Comparison of ENCODE assay signal across 24 cellular contexts in genomic region chr5:140297283-140297682, GRCh38. TPM values are rescaled to one million over a fixed set of nuclear protein-coding genes. Genes with fewer than 3 reads are reported as not detected.
DNase-seq lines count a peak whose midpoint lies in the region; ATAC-seq and TF ChIP-seq lines count a peak whose summit lies in the region.
"Had no signal": no experiment of that assay in that cellular context is flagged by ENCODE, and none has a peak within 500 bp of the region (broad histone marks: within the 10 kb centered on the region; RNA-seq: fewer than 3 reads in every experiment).

No MANE protein-coding gene starts in this region.

- H3K9me3 ChIP-seq in mammary epithelial cell (replicated peaks; ENCODE audit: insufficient read depth, low read length) (no peaks in the 10 kb centered on the region), muscle layer of duodenum (ENCODE audit: control insufficient read depth in 1 of 2, low read length in 2 of 2) (no peaks in the 10 kb centered on the region), tibial nerve (no peaks in the 10 kb centered on the region)
- H3K9me3 ChIP-seq: breast epithelium had no signal

- CTCF ChIA-PET in mammary epithelial cell (lab: Charles Lee; ENCODE audit: low non-redundant PET): interaction anchor here (0.6 to 0.7 kb wide), 2 partner anchors 53 to 1664 kb away, joined by 3 to 6 read pairs; no protein-coding TSS in a partner anchor
- CTCF ChIA-PET in MCF 10A (lab: Yijun Ruan, JAX): interaction anchor here (0.6 to 1.7 kb wide), 7 partner anchors 19 to 232 kb away, joined by 3 to 8 read pairs (median 3); no protein-coding TSS in a partner anchor

- H3K4me2 ChIP-seq in mammary epithelial cell (ENCODE audit: insufficient read depth, low read depth, low read length): peak overlapping the region; percentile 43
- H3K4me2 ChIP-seq: hepatocyte had no signal

- TF ChIP-seq CTCF in mammary epithelial cell (conservative IDR thresholded peaks at IDR 0.05 in 1 of 2, IDR thresholded peaks at IDR 0.05 in 1 of 2; ENCODE audit: extremely low read depth in 1 of 2, insufficient read depth in 1 of 2, low read depth in 1 of 2, low read length in 2 of 2) (no peak), MCF 10A (IDR thresholded peaks at IDR 0.05; ENCODE audit: unreplicated experiment) (no peak), coronary artery (IDR thresholded peaks at IDR 0.05) (no peak), tibial nerve (IDR thresholded peaks at IDR 0.05) (no peak)

- no peak overlapping the region for H3K27ac Mint-ChIP-seq in MCF 10A (ENCODE audit: low read depth, unreplicated experiment)
- H3K27ac Mint-ChIP-seq: activated naive CD8-positive, alpha-beta T cell treated with anti-CD3 and anti-CD28 coated beads, Interleukin-2, amount 50 U/mL, for 24 hours; dendritic cell treated with granulocyte-macrophage colony-stimulating factor and Interleukin-4, amounts not matched to agents 40 ng/mL and 50 ng/mL, for 4 days; natural killer cell treated with Interleukin-12 subunit alpha and Interleukin-12 subunit beta and Interleukin-15 and Interleukin-18, amount 100 ng/mL, for 72 hours; stimulated activated naive CD8-positive, alpha-beta T cell treated with anti-CD3 and anti-CD28 coated beads, Interleukin-15, amount 100 ng/mL, for 72 hours had no signal

- peaks cover 28% of the 10 kb centered on the region for H3K36me3 Mint-ChIP-seq in MCF 10A (ENCODE audit: insufficient read depth, unreplicated experiment)
- H3K36me3 Mint-ChIP-seq: natural killer cell treated with Interleukin-12 subunit alpha and Interleukin-12 subunit beta and Interleukin-15 and Interleukin-18, amount 100 ng/mL, for 72 hours had no signal

- TF ChIP-seq EP300 in tibial nerve (IDR thresholded peaks at IDR 0.05): no peak

- H3K4me3 Mint-ChIP-seq in MCF 10A (ENCODE audit: unreplicated experiment): no peak overlapping the region
- H3K4me3 Mint-ChIP-seq: activated naive CD8-positive, alpha-beta T cell treated with anti-CD3 and anti-CD28 coated beads, Interleukin-2, amount 50 U/mL, for 24 hours; dendritic cell treated with granulocyte-macrophage colony-stimulating factor and Interleukin-4, amounts not matched to agents 40 ng/mL and 50 ng/mL, for 4 days; natural killer cell treated with Interleukin-12 subunit alpha and Interleukin-12 subunit beta and Interleukin-15 and Interleukin-18, amount 100 ng/mL, for 72 hours; stimulated activated naive CD8-positive, alpha-beta T cell treated with anti-CD3 and anti-CD28 coated beads, Interleukin-15, amount 100 ng/mL, for 72 hours; T-helper 17 cell had no signal

- H3K4me3 ChIP-seq in mammary epithelial cell (replicated peaks in 1 of 3; ENCODE audit: insufficient read depth in 1 of 3, low read depth in 2 of 3, low read length in 3 of 3): no peak overlapping the region
- no peak overlapping the region for H3K4me3 ChIP-seq in coronary artery
- no peak overlapping the region for H3K4me3 ChIP-seq in muscle layer of duodenum (ENCODE audit: low read depth in 1 of 2, low read length in 2 of 2)
- H3K4me3 ChIP-seq in tibial nerve: no peak overlapping the region
- H3K4me3 ChIP-seq: breast epithelium, hepatocyte had no signal

- no peak overlapping the region for H3K9ac ChIP-seq in mammary epithelial cell (ENCODE audit: insufficient read depth, low read length)

- ATAC-seq in HG03025 (IDR thresholded peaks at IDR 0.05; ENCODE audit: low FRiP score, unreplicated experiment): no peak
- ATAC-seq: activated naive CD8-positive, alpha-beta T cell treated with anti-CD3 and anti-CD28 coated beads, Interleukin-2, amount 50 U/mL, for 24 hours; natural killer cell treated with Interleukin-12 subunit alpha and Interleukin-12 subunit beta and Interleukin-15 and Interleukin-18, amount 100 ng/mL, for 72 hours; stimulated activated naive CD8-positive, alpha-beta T cell treated with anti-CD3 and anti-CD28 coated beads, Interleukin-15, amount 100 ng/mL, for 72 hours; T-helper 17 cell had no signal

- H3K27ac ChIP-seq in mammary epithelial cell (ENCODE audit: insufficient read depth, low read depth, low read length) (no peak overlapping the region), coronary artery (peak overlapping the region; percentile 4 to 27), muscle layer of duodenum (ENCODE audit: low read length) (peak overlapping the region; percentile 49), tibial nerve (peak overlapping the region in 3 of 4 donors; percentile 5 to 85 (median 40))
- H3K27ac ChIP-seq: breast epithelium had no signal

- no peaks in the 10 kb centered on the region for H3K9me3 Mint-ChIP-seq in MCF 10A (ENCODE audit: unreplicated experiment)
- H3K9me3 Mint-ChIP-seq: activated naive CD8-positive, alpha-beta T cell treated with anti-CD3 and anti-CD28 coated beads, Interleukin-2, amount 50 U/mL, for 24 hours; dendritic cell treated with granulocyte-macrophage colony-stimulating factor and Interleukin-4, amounts not matched to agents 40 ng/mL and 50 ng/mL, for 4 days; natural killer cell treated with Interleukin-12 subunit alpha and Interleukin-12 subunit beta and Interleukin-15 and Interleukin-18, amount 100 ng/mL, for 72 hours; stimulated activated naive CD8-positive, alpha-beta T cell treated with anti-CD3 and anti-CD28 coated beads, Interleukin-15, amount 100 ng/mL, for 72 hours had no signal

- H3K27me3 Mint-ChIP-seq in MCF 10A (ENCODE audit: insufficient read depth, unreplicated experiment): no peaks in the 10 kb centered on the region
- H3K27me3 Mint-ChIP-seq: activated naive CD8-positive, alpha-beta T cell treated with anti-CD3 and anti-CD28 coated beads, Interleukin-2, amount 50 U/mL, for 24 hours; dendritic cell treated with granulocyte-macrophage colony-stimulating factor and Interleukin-4, amounts not matched to agents 40 ng/mL and 50 ng/mL, for 4 days; natural killer cell treated with Interleukin-12 subunit alpha and Interleukin-12 subunit beta and Interleukin-15 and Interleukin-18, amount 100 ng/mL, for 72 hours; stimulated activated naive CD8-positive, alpha-beta T cell treated with anti-CD3 and anti-CD28 coated beads, Interleukin-15, amount 100 ng/mL, for 72 hours; T-helper 17 cell had no signal

- in situ Hi-C loops in mammary epithelial cell (cut with MboI; ENCODE audit: low sequenced_read_pairs in 2 of 2): no loop called here

- no peaks in the 10 kb centered on the region for H4K20me1 ChIP-seq in mammary epithelial cell (ENCODE audit: insufficient read depth, low read length)

- POLR2A ChIA-PET in MCF 10A (lab: Yijun Ruan, JAX): interaction anchor here (0.9 to 1.6 kb wide), 4 partner anchors 36 to 126 kb away, joined by 3 to 15 read pairs (median 6); partner anchors contain the start of gene HBEGF

- no peak for TF ChIP-seq POLR2A in tibial nerve (IDR thresholded peaks at IDR 0.05)

- H3K79me2 ChIP-seq in mammary epithelial cell (ENCODE audit: insufficient read depth, low read length): peaks cover 85% of the 10 kb centered on the region

- H3K4me1 ChIP-seq in mammary epithelial cell (ENCODE audit: insufficient read depth, low read length) (peaks cover 46% of the 10 kb centered on the region), muscle layer of duodenum (ENCODE audit: control insufficient read depth in 1 of 2, insufficient read depth in 2 of 2, low read length in 2 of 2) (peaks cover 41 to 64% of the 10 kb centered on the region in 2 donors), tibial nerve (peaks cover 2 to 82% (median 35%) of the 10 kb centered on the region in 4 donors)

- BruUV-seq in mammary epithelial cell (replicated peaks; lab: Mats Ljungman, UMichigan): no TSS peak
- no TSS peak for BruUV-seq in MCF 10A (replicated peaks; lab: Mats Ljungman, UMichigan)

- no peak overlapping the region for H2AFZ ChIP-seq in mammary epithelial cell (ENCODE audit: low read depth, low read length)
- H2AFZ ChIP-seq: hepatocyte had no signal

- peaks cover 55% of the 10 kb centered on the region for H3K4me1 Mint-ChIP-seq in MCF 10A (ENCODE audit: insufficient read depth, unreplicated experiment)

- dilution Hi-C loops in mammary epithelial cell (cut with HindIII; ENCODE audit: low sequenced_read_pairs): no loop called here

- DNase-seq in mammary epithelial cell (no peak), MCF 10A (ENCODE audit: unreplicated experiment) (no peak), coronary artery (ENCODE audit: low spot score) (no peak), tibial nerve (ENCODE audit: low spot score in 2 of 2) (no peak), NCI-H128 (lab: John Stamatoyannopoulos, UW; ENCODE audit: unreplicated experiment) (no peak), GM03348 (ENCODE audit: low spot score) (no peak)
- DNase-seq: activated CD4-positive, alpha-beta T cell treated with anti-CD3 and anti-CD28 coated beads, Interleukin-2, amount 50 U/mL, for 4 hours; activated CD8-positive, alpha-beta memory T cell treated with anti-CD3 and anti-CD28 coated beads, Interleukin-2, amount 50 U/mL, for 48 hours; activated effector memory CD4-positive, alpha-beta T cell treated with anti-CD3 and anti-CD28 coated beads, Interleukin-2, amount 50 U/mL, for 16 hours; activated naive CD8-positive, alpha-beta T cell treated with anti-CD3 and anti-CD28 coated beads, Interleukin-2, amount 50 U/mL, for 24 hours; COR-L47; NCI-H1436; NCI-H526; SHP77 treated with DMSO at 0.1 percent for 48 hours; small intestine; stimulated activated CD4-positive, alpha-beta T cell treated with anti-CD3 and anti-CD28 coated beads, Interleukin-4, amount 100 ng/mL, for 24 hours; stimulated activated naive CD8-positive, alpha-beta T cell treated with anti-CD3 and anti-CD28 coated beads, Interleukin-15, amount 100 ng/mL, for 72 hours; T-helper 17 cell had no signal

- H3K27me3 ChIP-seq in mammary epithelial cell (ENCODE audit: insufficient read depth, low read length) (no peaks in the 10 kb centered on the region), muscle layer of duodenum (ENCODE audit: low read depth, low read length) (no peaks in the 10 kb centered on the region), tibial nerve (no peaks in the 10 kb centered on the region)
- H3K27me3 ChIP-seq: breast epithelium, hepatocyte had no signal

- intact Hi-C loops in mammary epithelial cell (cut with micrococcal nuclease) (no loop called here), MCF 10A (cut with micrococcal nuclease) (no loop called here)

- H3K36me3 ChIP-seq in mammary epithelial cell (ENCODE audit: insufficient read depth, low read length): no peaks in the 10 kb centered on the region
- H3K36me3 ChIP-seq in muscle layer of duodenum (ENCODE audit: control insufficient read depth in 1 of 2, insufficient read depth in 2 of 2, low read length in 2 of 2): peaks cover 5 to 7% of the 10 kb centered on the region in 2 donors
- peaks cover 0 to 15% (median 0%) of the 10 kb centered on the region in 3 donors for H3K36me3 ChIP-seq in tibial nerve
- H3K36me3 ChIP-seq: breast epithelium had no signal

- 42% methylated on average over 5 of the region's 5 CpGs for WGBS in mammary epithelial cell (ENCODE audit: low coverage, missing lambda C conversion rate)
- 55 to 56% methylated on average over 5 of the region's 5 CpGs for WGBS in tibial nerve, 2 donors

RNA-seq across cellular contexts. Expression of gene PFDN1, which starts 5.6 kb away (rescaled TPM):
- total RNA-seq in mammary epithelial cell (10 to 100 TPM; 64.0 to 65.0 TPM), MCF 10A (2022) (94.7 and 102 TPM in 2 replicates), tibial nerve (100 to 1,000 TPM in 3 of 4 donors, 10 to 100 TPM in 1; 98.2 to 146 (median 109) TPM)
- polyA plus RNA-seq in mammary epithelial cell: 92.4 TPM
- 130 TPM for polyA minus RNA-seq in mammary epithelial cell

RNA-seq across cellular contexts. Expression of gene HBEGF, which starts 49.1 kb away (rescaled TPM):
- total RNA-seq in mammary epithelial cell (100 to 1,000 TPM in 1 of 2 donors, 10 to 100 TPM in 1; 32.5 to 116 TPM), MCF 10A (2022) (20.6 and 55.7 TPM in 2 replicates), tibial nerve (10 to 100 TPM; 27.1 to 30.9 (median 27.8) TPM)
- polyA plus RNA-seq in mammary epithelial cell: 31.9 TPM
- 38.5 TPM for polyA minus RNA-seq in mammary epithelial cell
